1 cellular context compared by ENCODE assay signal in the genomic region with DNA sequence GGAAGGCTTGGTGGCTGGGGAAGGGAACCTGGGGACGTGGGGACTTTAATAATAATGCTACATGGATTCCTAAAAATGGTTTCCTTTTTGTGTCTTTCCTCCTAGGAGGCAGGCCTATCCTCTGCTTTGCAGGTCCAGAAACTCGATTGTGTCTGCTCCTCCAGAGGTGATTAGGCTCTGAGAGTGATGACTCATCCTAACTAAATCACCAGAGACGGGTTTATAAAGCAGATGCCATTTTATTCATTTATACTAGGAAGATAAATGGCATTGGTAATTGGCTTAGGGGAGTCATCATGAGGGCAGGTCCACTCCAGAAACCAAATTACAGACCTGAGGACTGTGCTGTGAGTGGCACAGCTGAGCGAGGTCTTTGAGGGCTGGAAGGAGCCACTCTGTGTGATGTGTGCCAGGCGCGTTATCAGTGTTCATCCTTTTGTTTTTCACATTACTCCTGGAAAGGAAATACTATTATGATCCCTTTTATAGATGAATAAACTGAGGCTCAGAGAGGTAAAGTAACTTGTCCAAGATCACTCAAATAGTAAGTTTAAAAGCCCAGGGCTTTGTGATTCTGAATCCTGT.
TF ChIP-seq lines count a peak whose summit lies in the region.

No MANE protein-coding gene starts in this region.

TF ChIP-seq in K562, 482 proteins besides CTCF, POLR2A, EP300 and RAD21 (continues in another document):
- TF ChIP-seq MAFG (tag; conservative IDR thresholded peaks at IDR 0.05) (peak; percentile 75), SMARCA4 (IDR thresholded peaks at IDR 0.05) (peak; percentile 62; the same call in 1 of the 2 replicates), TCF7L2 (IDR thresholded peaks at IDR 0.05; ENCODE audit: low read depth, low read length) (no peak), BDP1 (IDR thresholded peaks at IDR 0.05; ENCODE audit: insufficient read depth, insufficient read length) (no peak), EHMT2 (IDR thresholded peaks at IDR 0.05) (no peak), MEIS2 (IDR thresholded peaks at IDR 0.05; ENCODE audit: partially characterized antibody) (peak; percentile 38), FIP1L1 (IDR thresholded peaks at IDR 0.05; ENCODE audit: low read depth, low read length, poor library complexity, severe bottlenecking) (no peak), JUN (IDR thresholded peaks at IDR 0.05; ENCODE audit: borderline replicate concordance, low read depth, low read length) (peak; percentile 57), JUN (CRISPR knock-in tag; IDR thresholded peaks at IDR 0.05; ENCODE audit: borderline replicate concordance) (no peak), TRIM24 (IDR thresholded peaks at IDR 0.05) (no peak), JUNB (CRISPR knock-in tag; conservative IDR thresholded peaks at IDR 0.05) (peak; percentile 83), NFE2 (IDR thresholded peaks at IDR 0.05; ENCODE audit: low read depth) (peak; percentile 50), ZNF347 (CRISPR knock-in tag; IDR thresholded peaks at IDR 0.05; ENCODE audit: low read depth) (no peak), CEBPG (CRISPR knock-in tag; IDR thresholded peaks at IDR 0.05) (no peak), CEBPG (tag; conservative IDR thresholded peaks at IDR 0.05 in 1 of 2, IDR thresholded peaks at IDR 0.05 in 1 of 2) (no peak), POLR2AphosphoS2 (IDR thresholded peaks at IDR 0.05; ENCODE audit: low read length) (no peak), MGA (IDR thresholded peaks at IDR 0.05) (no peak), ARHGAP35 (IDR thresholded peaks at IDR 0.05; ENCODE audit: partially characterized antibody) (no peak), MAFF (IDR thresholded peaks at IDR 0.05; ENCODE audit: low read length) (peak; percentile 30; the same call in 1 of the 2 replicates), C11orf30 (IDR thresholded peaks at IDR 0.05; ENCODE audit: low read depth) (peak; percentile 81), ZBTB49 (CRISPR knock-in tag; IDR thresholded peaks at IDR 0.05; ENCODE audit: borderline replicate concordance) (no peak), DPF2 (IDR thresholded peaks at IDR 0.05) (peak; percentile 56), ZNF445 (CRISPR knock-in tag; IDR thresholded peaks at IDR 0.05; ENCODE audit: low read depth) (no peak), PHB2 (IDR thresholded peaks at IDR 0.05; ENCODE audit: low read depth) (no peak), AFF1 (IDR thresholded peaks at IDR 0.05; ENCODE audit: low read depth in 1 of 2, partially characterized antibody in 2 of 2) (no peak), ZNF444 (CRISPR knock-in tag; IDR thresholded peaks at IDR 0.05) (no peak)
- TF ChIP-seq, protein P1, sequence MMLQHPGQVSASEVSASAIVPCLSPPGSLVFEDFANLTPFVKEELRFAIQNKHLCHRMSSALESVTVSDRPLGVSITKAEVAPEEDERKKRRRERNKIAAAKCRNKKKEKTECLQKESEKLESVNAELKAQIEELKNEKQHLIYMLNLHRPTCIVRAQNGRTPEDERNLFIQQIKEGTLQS (IDR thresholded peaks at IDR 0.05): peak; percentile 97
- TF ChIP-seq, protein P1 (CRISPR knock-in tag; conservative IDR thresholded peaks at IDR 0.05): no peak
- TF ChIP-seq, protein P2, sequence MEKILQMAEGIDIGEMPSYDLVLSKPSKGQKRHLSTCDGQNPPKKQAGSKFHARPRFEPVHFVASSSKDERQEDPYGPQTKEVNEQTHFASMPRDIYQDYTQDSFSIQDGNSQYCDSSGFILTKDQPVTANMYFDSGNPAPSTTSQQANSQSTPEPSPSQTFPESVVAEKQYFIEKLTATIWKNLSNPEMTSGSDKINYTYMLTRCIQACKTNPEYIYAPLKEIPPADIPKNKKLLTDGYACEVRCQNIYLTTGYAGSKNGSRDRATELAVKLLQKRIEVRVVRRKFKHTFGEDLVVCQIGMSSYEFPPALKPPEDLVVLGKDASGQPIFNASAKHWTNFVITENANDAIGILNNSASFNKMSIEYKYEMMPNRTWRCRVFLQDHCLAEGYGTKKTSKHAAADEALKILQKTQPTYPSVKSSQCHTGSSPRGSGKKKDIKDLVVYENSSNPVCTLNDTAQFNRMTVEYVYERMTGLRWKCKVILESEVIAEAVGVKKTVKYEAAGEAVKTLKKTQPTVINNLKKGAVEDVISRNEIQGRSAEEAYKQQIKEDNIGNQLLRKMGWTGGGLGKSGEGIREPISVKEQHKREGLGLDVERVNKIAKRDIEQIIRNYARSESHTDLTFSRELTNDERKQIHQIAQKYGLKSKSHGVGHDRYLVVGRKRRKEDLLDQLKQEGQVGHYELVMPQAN (IDR thresholded peaks at IDR 0.05; ENCODE audit: borderline replicate concordance): no peak
- TF ChIP-seq, protein P3, sequence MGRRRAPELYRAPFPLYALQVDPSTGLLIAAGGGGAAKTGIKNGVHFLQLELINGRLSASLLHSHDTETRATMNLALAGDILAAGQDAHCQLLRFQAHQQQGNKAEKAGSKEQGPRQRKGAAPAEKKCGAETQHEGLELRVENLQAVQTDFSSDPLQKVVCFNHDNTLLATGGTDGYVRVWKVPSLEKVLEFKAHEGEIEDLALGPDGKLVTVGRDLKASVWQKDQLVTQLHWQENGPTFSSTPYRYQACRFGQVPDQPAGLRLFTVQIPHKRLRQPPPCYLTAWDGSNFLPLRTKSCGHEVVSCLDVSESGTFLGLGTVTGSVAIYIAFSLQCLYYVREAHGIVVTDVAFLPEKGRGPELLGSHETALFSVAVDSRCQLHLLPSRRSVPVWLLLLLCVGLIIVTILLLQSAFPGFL (CRISPR knock-in tag; IDR thresholded peaks at IDR 0.05): no peak
